Comparison of ENCODE assay signal across 14 cellular contexts in the genomic region with DNA sequence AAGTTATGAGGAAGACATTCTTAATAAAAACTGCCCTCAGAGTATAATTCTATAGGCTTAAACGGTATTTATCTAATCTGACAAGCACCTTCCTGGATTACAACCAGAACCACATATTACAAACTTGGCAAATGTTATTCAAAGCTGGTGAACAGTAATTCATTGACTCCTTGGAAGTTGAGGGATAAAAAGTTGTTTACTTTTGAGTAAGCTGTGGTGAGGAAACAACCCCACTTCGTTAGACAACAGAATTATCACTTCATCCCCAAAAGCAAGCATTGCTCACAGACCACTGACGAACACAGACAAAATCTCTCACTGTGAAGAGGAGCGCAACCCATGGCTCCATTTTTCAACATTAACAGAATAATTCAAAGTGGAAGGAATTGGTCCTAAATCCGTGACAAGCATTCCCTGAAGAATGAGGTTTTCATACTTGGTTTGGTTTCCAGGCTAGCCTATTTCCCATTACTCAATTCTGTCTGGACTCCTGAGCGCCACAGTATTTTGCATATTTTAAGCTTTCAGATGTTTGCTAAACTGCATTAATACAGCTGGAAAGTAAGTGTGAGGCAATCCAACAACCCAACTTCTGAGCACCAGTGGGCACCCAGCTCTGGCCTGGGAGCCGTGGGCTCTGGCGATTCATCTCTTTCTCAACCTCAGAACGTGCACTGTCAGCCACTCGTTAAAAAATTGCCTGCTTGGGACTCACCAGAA. TPM values are rescaled to one million over a fixed set of nuclear protein-coding genes. Genes with fewer than 3 reads are reported as not detected.
DNase-seq lines count a peak whose midpoint lies in the region; TF ChIP-seq lines count a peak whose summit lies in the region.
"Had no signal": no experiment of that assay in that cellular context is flagged by ENCODE, and none has a peak within 500 bp of the region (broad histone marks: within the 10 kb centered on the region; RNA-seq: fewer than 3 reads in every experiment).

No MANE protein-coding gene starts in this region.

- no peaks in the 10 kb centered on the region for H3K27me3 ChIP-seq in right atrium auricular region

- H3K27me3 Mint-ChIP-seq in activated T-helper 2 cell treated with anti-CD3 and anti-CD28 coated beads, Interferon-gamma antibody, Interleukin-2, Interleukin-4, amounts not matched to agents 10 μg/mL and 5 μg/mL and 100 μg/mL, durations not matched to agents 14 hours and 24 hours and 36 hours (ENCODE audit: low read depth), result no peaks in the 10 kb centered on the region
- H3K27me3 Mint-ChIP-seq: CD4-positive, alpha-beta T cell had no signal

- no peaks in the 10 kb centered on the region for H3K36me3 ChIP-seq in right atrium auricular region

- TF ChIP-seq CTCF in AG10803 (conservative IDR thresholded peaks at IDR 0.05; ENCODE audit: low read length) (no peak), GM12875 (IDR thresholded peaks at IDR 0.05; ENCODE audit: borderline replicate concordance, insufficient read depth, low read depth, low read length) (no peak), right atrium auricular region (IDR thresholded peaks at IDR 0.05) (no peak)

- H3K9me3 ChIP-seq in right atrium auricular region, result no peaks in the 10 kb centered on the region

- H3K27ac ChIP-seq in substantia nigra (ENCODE audit: low read depth, low read length, poor library complexity, severe bottlenecking) (no peak overlapping the region), right atrium auricular region (no peak overlapping the region)
- H3K27ac ChIP-seq: HL-60 had no signal

- H3K4me1 Mint-ChIP-seq in activated T-helper 2 cell treated with anti-CD3 and anti-CD28 coated beads, Interferon-gamma antibody, Interleukin-2, Interleukin-4, amounts not matched to agents 10 μg/mL and 5 μg/mL and 100 μg/mL, durations not matched to agents 14 hours and 24 hours and 36 hours (ENCODE audit: low read depth), result peaks cover 77% of the 10 kb centered on the region

- intact Hi-C loops in activated T-helper 2 cell treated with anti-CD3 and anti-CD28 coated beads, Interferon-gamma antibody, Interleukin-2, Interleukin-4, amounts not matched to agents 10 μg/mL and 5 μg/mL and 100 μg/mL, durations not matched to agents 14 hours and 24 hours and 36 hours (cut with micrococcal nuclease), result loop anchor here (2.0 to 5.0 kb wide), 3 partner anchors 113 to 436 kb away; no protein-coding TSS in a partner anchor

- no peaks in the 10 kb centered on the region for H3K9me3 Mint-ChIP-seq in activated T-helper 2 cell treated with anti-CD3 and anti-CD28 coated beads, Interferon-gamma antibody, Interleukin-2, Interleukin-4, amounts not matched to agents 10 μg/mL and 5 μg/mL and 100 μg/mL, durations not matched to agents 14 hours and 24 hours and 36 hours
- H3K9me3 Mint-ChIP-seq: CD4-positive, alpha-beta T cell had no signal

- H3K36me3 Mint-ChIP-seq in activated T-helper 2 cell treated with anti-CD3 and anti-CD28 coated beads, Interferon-gamma antibody, Interleukin-2, Interleukin-4, amounts not matched to agents 10 μg/mL and 5 μg/mL and 100 μg/mL, durations not matched to agents 14 hours and 24 hours and 36 hours (ENCODE audit: low read depth), result peaks cover 32% of the 10 kb centered on the region

- peak overlapping the region; percentile 92 for H3K27ac Mint-ChIP-seq in activated T-helper 2 cell treated with anti-CD3 and anti-CD28 coated beads, Interferon-gamma antibody, Interleukin-2, Interleukin-4, amounts not matched to agents 10 μg/mL and 5 μg/mL and 100 μg/mL, durations not matched to agents 14 hours and 24 hours and 36 hours
- H3K27ac Mint-ChIP-seq: CD4-positive, alpha-beta T cell had no signal

- H3K4me3 ChIP-seq in AG10803 (ENCODE audit: low read length), result peak overlapping the region; percentile 12
- peak overlapping the region; percentile 18 for H3K4me3 ChIP-seq in GM12875 (ENCODE audit: low read depth, low read length)
- no peak overlapping the region for H3K4me3 ChIP-seq in right atrium auricular region

- DNase-seq in AG10803 (ENCODE audit: low read depth), result peak; percentile 89
- no peak for DNase-seq in activated T-helper 2 cell treated with anti-CD3 and anti-CD28 coated beads, Interferon-gamma antibody, Interleukin-2, Interleukin-4, amounts not matched to agents 10 μg/mL and 5 μg/mL and 100 μg/mL, durations not matched to agents 14 hours and 24 hours and 36 hours (ENCODE audit: low spot score)
- peak; percentile 23 for DNase-seq in kidney tubule cell (ENCODE audit: low spot score)
- DNase-seq in substantia nigra (lab: John Stamatoyannopoulos, UW), result no peak
- DNase-seq in SKM-1 (lab: John Stamatoyannopoulos, UW; ENCODE audit: unreplicated experiment), result no peak
- DNase-seq in right atrium auricular region (ENCODE audit: low spot score), result no peak
- no peak for DNase-seq in cerebellar cortex (ENCODE audit: low spot score)
- DNase-seq: CD4-positive, alpha-beta T cell; hippocampal formation; NCI-H2171; PC-3; stimulated activated CD8-positive, alpha-beta memory T cell treated with anti-CD3 and anti-CD28 coated beads, Interleukin-4, amount 100 ng/mL, for 48 hours had no signal

- H3K4me3 Mint-ChIP-seq in activated T-helper 2 cell treated with anti-CD3 and anti-CD28 coated beads, Interferon-gamma antibody, Interleukin-2, Interleukin-4, amounts not matched to agents 10 μg/mL and 5 μg/mL and 100 μg/mL, durations not matched to agents 14 hours and 24 hours and 36 hours (ENCODE audit: low read depth), result peak overlapping the region; percentile 52
- H3K4me3 Mint-ChIP-seq: CD4-positive, alpha-beta T cell had no signal

- peaks cover 0 to 34% of the 10 kb centered on the region in 2 donors for H3K4me1 ChIP-seq in right atrium auricular region

RNA-seq across cellular contexts. Expression of gene LRIG1, which starts 32.6 kb away (rescaled TPM):
- 42.5 and 47.9 TPM in 2 replicates for total RNA-seq in activated T-helper 2 cell treated with anti-CD3 and anti-CD28 coated beads, Interferon-gamma antibody, Interleukin-2, Interleukin-4, amounts not matched to agents 10 μg/mL and 5 μg/mL and 100 μg/mL, durations not matched to agents 14 hours and 24 hours and 36 hours
- total RNA-seq in right atrium auricular region, result 100 to 1,000 TPM; 147 to 179 TPM

Comparison
In these comparisons a context has a peak if more than half of its experiments do, and no peak if none do; other contexts are left out.
1. DNase-seq: peak in AG10803 (single experiment) and kidney tubule cell (single experiment); none in activated T-helper 2 cell treated with anti-CD3 and anti-CD28 coated beads, Interferon-gamma antibody, Interleukin-2, Interleukin-4, amounts not matched to agents 10 μg/mL and 5 μg/mL and 100 μg/mL, durations not matched to agents 14 hours and 24 hours and 36 hours (single experiment), substantia nigra (0 of 49), SKM-1 (single experiment), right atrium auricular region (single experiment) and cerebellar cortex (single experiment).
2. H3K4me3 ChIP-seq: peak in AG10803 (single experiment) and GM12875 (single experiment); none in right atrium auricular region (0 of 2).